1 cellular context compared by ENCODE assay signal in the genomic region with DNA sequence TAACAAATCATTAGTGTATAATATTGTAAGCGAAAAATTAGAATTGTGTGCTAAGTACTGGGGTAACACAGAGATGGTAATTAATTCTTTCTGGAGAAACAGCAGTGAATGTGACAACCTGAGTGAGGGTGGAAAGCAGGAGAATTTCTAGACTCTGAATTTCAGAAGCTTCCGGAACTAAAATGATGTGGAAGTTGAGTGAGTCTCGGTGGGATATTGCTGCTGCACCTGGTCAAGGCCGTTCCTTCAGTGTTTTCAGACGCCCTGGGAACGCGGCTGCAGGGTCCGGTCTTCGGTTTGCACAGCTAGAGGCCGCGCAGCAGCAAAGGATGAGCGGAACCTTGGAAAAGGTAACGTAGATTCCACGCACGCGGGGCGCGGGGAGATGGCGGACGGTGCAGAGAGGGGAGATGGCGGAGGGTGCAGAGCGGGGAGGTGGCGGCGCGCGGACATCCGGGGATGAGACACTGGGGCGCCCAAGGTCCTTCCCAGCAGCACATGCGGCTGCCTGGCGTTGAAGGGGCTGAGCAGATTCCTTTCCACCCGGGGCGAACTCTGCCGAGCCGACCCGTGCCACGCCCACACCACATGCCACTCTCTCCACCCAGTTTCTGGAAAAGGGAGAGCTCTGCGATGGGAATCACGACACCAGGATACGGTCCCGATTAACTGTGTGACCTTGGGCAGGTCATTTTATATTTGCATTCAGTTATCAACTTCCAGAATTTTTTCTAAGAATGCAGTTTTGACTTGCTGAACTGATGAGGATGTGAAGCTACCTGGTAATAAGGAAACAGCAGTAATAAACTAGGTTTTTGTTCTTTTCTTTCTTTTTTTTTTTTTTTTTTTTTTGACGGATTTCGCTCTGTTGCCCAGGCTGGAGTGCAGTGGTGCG.
TF ChIP-seq lines count a peak whose summit lies in the region.

A gene (plus strand): TSS at position 232 of the 895 bp plus-strand sequence. CDS start 98 bp downstream, at position 330.

TF ChIP-seq in HepG2, 621 proteins besides CTCF, POLR2A, EP300 and RAD21 (continued from another document and continues in another):
- TF ChIP-seq, protein P1, sequence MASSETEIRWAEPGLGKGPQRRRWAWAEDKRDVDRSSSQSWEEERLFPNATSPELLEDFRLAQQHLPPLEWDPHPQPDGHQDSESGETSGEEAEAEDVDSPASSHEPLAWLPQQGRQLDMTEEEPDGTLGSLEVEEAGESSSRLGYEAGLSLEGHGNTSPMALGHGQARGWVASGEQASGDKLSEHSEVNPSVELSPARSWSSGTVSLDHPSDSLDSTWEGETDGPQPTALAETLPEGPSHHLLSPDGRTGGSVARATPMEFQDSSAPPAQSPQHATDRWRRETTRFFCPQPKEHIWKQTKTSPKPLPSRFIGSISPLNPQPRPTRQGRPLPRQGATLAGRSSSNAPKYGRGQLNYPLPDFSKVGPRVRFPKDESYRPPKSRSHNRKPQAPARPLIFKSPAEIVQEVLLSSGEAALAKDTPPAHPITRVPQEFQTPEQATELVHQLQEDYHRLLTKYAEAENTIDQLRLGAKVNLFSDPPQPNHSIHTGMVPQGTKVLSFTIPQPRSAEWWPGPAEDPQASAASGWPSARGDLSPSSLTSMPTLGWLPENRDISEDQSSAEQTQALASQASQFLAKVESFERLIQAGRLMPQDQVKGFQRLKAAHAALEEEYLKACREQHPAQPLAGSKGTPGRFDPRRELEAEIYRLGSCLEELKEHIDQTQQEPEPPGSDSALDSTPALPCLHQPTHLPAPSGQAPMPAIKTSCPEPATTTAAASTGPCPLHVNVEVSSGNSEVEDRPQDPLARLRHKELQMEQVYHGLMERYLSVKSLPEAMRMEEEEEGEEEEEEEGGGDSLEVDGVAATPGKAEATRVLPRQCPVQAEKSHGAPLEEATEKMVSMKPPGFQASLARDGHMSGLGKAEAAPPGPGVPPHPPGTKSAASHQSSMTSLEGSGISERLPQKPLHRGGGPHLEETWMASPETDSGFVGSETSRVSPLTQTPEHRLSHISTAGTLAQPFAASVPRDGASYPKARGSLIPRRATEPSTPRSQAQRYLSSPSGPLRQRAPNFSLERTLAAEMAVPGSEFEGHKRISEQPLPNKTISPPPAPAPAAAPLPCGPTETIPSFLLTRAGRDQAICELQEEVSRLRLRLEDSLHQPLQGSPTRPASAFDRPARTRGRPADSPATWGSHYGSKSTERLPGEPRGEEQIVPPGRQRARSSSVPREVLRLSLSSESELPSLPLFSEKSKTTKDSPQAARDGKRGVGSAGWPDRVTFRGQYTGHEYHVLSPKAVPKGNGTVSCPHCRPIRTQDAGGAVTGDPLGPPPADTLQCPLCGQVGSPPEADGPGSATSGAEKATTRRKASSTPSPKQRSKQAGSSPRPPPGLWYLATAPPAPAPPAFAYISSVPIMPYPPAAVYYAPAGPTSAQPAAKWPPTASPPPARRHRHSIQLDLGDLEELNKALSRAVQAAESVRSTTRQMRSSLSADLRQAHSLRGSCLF (CRISPR knock-in tag; IDR thresholded peaks at IDR 0.05; ENCODE audit: borderline replicate concordance): 0 out of 2 replicates have a peak, but pooled peaks have one; percentile 38
- TF ChIP-seq ZNF746 (CRISPR knock-in tag; IDR thresholded peaks at IDR 0.05) (peak; percentile 53), ZNF510 (CRISPR knock-in tag; IDR thresholded peaks at IDR 0.05; ENCODE audit: low read depth) (no peak), ZNF607 (CRISPR knock-in tag; IDR thresholded peaks at IDR 0.05; ENCODE audit: borderline replicate concordance) (peak; percentile 91; the same call in 1 of the 2 replicates), TAF15 (IDR thresholded peaks at IDR 0.05; ENCODE audit: low read depth, low read length, poor library complexity, severe bottlenecking) (peak; percentile 38), ZNF83 (CRISPR knock-in tag; IDR thresholded peaks at IDR 0.05; ENCODE audit: borderline replicate concordance) (no peak), ZNF761 (CRISPR knock-in tag; conservative IDR thresholded peaks at IDR 0.05) (peak; percentile 84; the same call in 1 of the 2 replicates), SP5 (CRISPR knock-in tag; IDR thresholded peaks at IDR 0.05; ENCODE audit: borderline replicate concordance, low read depth) (peak; percentile 82), ZFP36L1 (CRISPR knock-in tag; IDR thresholded peaks at IDR 0.05) (no peak), NFKBIZ (CRISPR knock-in tag; IDR thresholded peaks at IDR 0.05) (no peak), AGO1 (IDR thresholded peaks at IDR 0.05; ENCODE audit: low read depth, low read length, poor library complexity, severe bottlenecking) (peak; percentile 30), ZNF629 (CRISPR knock-in tag; conservative IDR thresholded peaks at IDR 0.05) (0 out of 2 replicates have a peak, but pooled peaks have one; percentile 23), ZNF883 (CRISPR knock-in tag; IDR thresholded peaks at IDR 0.05; ENCODE audit: not compliant biosample characterization) (peak; percentile 80), KLF12 (CRISPR knock-in tag; IDR thresholded peaks at IDR 0.05; ENCODE audit: borderline replicate concordance) (0 out of 2 replicates have a peak, but pooled peaks have one; percentile 81), CREM (IDR thresholded peaks at IDR 0.05) (peak; percentile 75), CREM (CRISPR knock-in tag; IDR thresholded peaks at IDR 0.05) (no peak), RBM39 (IDR thresholded peaks at IDR 0.05; ENCODE audit: low read depth, low read length, poor library complexity, severe bottlenecking) (no peak), ZNF768 (CRISPR knock-in tag; IDR thresholded peaks at IDR 0.05) (peak; percentile 82), ZNF282 (IDR thresholded peaks at IDR 0.05; ENCODE audit: partially characterized antibody) (no peak), POLR2G (IDR thresholded peaks at IDR 0.05; ENCODE audit: low read depth, low read length) (peak; percentile 93), HOXA5 (CRISPR knock-in tag; IDR thresholded peaks at IDR 0.05) (peak; percentile 58; the same call in 1 of the 2 replicates), ZNF205 (CRISPR knock-in tag; IDR thresholded peaks at IDR 0.05) (0 out of 2 replicates have a peak, but pooled peaks have one; percentile 42)
- TF ChIP-seq, protein P2, sequence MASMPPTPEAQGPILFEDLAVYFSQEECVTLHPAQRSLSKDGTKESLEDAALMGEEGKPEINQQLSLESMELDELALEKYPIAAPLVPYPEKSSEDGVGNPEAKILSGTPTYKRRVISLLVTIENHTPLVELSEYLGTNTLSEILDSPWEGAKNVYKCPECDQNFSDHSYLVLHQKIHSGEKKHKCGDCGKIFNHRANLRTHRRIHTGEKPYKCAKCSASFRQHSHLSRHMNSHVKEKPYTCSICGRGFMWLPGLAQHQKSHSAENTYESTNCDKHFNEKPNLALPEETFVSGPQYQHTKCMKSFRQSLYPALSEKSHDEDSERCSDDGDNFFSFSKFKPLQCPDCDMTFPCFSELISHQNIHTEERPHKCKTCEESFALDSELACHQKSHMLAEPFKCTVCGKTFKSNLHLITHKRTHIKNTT (CRISPR knock-in tag; IDR thresholded peaks at IDR 0.05): no peak
- TF ChIP-seq, protein P3, sequence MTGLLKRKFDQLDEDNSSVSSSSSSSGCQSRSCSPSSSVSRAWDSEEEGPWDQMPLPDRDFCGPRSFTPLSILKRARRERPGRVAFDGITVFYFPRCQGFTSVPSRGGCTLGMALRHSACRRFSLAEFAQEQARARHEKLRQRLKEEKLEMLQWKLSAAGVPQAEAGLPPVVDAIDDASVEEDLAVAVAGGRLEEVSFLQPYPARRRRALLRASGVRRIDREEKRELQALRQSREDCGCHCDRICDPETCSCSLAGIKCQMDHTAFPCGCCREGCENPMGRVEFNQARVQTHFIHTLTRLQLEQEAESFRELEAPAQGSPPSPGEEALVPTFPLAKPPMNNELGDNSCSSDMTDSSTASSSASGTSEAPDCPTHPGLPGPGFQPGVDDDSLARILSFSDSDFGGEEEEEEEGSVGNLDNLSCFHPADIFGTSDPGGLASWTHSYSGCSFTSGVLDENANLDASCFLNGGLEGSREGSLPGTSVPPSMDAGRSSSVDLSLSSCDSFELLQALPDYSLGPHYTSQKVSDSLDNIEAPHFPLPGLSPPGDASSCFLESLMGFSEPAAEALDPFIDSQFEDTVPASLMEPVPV (CRISPR knock-in tag; IDR thresholded peaks at IDR 0.05): peak; percentile 83
- TF ChIP-seq, protein P4, sequence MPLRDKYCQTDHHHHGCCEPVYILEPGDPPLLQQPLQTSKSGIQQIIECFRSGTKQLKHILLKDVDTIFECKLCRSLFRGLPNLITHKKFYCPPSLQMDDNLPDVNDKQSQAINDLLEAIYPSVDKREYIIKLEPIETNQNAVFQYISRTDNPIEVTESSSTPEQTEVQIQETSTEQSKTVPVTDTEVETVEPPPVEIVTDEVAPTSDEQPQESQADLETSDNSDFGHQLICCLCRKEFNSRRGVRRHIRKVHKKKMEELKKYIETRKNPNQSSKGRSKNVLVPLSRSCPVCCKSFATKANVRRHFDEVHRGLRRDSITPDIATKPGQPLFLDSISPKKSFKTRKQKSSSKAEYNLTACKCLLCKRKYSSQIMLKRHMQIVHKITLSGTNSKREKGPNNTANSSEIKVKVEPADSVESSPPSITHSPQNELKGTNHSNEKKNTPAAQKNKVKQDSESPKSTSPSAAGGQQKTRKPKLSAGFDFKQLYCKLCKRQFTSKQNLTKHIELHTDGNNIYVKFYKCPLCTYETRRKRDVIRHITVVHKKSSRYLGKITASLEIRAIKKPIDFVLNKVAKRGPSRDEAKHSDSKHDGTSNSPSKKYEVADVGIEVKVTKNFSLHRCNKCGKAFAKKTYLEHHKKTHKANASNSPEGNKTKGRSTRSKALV (CRISPR knock-in tag; IDR thresholded peaks at IDR 0.05): no peak
- TF ChIP-seq, protein P5, sequence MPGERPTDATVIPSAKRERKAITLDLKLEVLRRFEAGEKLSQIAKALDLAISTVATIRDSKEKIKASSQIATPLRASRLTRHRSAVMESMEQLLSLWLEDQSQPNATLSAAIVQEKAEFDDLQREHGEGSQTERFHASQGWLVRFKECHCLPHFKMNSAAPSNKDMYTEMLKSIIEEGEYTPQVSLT (CRISPR knock-in tag; IDR thresholded peaks at IDR 0.05; ENCODE audit: borderline replicate concordance, low read depth): no peak
- TF ChIP-seq, protein P6, sequence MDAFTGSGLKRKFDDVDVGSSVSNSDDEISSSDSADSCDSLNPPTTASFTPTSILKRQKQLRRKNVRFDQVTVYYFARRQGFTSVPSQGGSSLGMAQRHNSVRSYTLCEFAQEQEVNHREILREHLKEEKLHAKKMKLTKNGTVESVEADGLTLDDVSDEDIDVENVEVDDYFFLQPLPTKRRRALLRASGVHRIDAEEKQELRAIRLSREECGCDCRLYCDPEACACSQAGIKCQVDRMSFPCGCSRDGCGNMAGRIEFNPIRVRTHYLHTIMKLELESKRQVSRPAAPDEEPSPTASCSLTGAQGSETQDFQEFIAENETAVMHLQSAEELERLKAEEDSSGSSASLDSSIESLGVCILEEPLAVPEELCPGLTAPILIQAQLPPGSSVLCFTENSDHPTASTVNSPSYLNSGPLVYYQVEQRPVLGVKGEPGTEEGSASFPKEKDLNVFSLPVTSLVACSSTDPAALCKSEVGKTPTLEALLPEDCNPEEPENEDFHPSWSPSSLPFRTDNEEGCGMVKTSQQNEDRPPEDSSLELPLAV (CRISPR knock-in tag; conservative IDR thresholded peaks at IDR 0.05; ENCODE audit: low read depth): no peak
- TF ChIP-seq, protein P7, sequence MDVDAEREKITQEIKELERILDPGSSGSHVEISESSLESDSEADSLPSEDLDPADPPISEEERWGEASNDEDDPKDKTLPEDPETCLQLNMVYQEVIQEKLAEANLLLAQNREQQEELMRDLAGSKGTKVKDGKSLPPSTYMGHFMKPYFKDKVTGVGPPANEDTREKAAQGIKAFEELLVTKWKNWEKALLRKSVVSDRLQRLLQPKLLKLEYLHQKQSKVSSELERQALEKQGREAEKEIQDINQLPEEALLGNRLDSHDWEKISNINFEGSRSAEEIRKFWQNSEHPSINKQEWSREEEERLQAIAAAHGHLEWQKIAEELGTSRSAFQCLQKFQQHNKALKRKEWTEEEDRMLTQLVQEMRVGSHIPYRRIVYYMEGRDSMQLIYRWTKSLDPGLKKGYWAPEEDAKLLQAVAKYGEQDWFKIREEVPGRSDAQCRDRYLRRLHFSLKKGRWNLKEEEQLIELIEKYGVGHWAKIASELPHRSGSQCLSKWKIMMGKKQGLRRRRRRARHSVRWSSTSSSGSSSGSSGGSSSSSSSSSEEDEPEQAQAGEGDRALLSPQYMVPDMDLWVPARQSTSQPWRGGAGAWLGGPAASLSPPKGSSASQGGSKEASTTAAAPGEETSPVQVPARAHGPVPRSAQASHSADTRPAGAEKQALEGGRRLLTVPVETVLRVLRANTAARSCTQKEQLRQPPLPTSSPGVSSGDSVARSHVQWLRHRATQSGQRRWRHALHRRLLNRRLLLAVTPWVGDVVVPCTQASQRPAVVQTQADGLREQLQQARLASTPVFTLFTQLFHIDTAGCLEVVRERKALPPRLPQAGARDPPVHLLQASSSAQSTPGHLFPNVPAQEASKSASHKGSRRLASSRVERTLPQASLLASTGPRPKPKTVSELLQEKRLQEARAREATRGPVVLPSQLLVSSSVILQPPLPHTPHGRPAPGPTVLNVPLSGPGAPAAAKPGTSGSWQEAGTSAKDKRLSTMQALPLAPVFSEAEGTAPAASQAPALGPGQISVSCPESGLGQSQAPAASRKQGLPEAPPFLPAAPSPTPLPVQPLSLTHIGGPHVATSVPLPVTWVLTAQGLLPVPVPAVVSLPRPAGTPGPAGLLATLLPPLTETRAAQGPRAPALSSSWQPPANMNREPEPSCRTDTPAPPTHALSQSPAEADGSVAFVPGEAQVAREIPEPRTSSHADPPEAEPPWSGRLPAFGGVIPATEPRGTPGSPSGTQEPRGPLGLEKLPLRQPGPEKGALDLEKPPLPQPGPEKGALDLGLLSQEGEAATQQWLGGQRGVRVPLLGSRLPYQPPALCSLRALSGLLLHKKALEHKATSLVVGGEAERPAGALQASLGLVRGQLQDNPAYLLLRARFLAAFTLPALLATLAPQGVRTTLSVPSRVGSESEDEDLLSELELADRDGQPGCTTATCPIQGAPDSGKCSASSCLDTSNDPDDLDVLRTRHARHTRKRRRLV (CRISPR knock-in tag; IDR thresholded peaks at IDR 0.05): no peak
- TF ChIP-seq, protein P8, sequence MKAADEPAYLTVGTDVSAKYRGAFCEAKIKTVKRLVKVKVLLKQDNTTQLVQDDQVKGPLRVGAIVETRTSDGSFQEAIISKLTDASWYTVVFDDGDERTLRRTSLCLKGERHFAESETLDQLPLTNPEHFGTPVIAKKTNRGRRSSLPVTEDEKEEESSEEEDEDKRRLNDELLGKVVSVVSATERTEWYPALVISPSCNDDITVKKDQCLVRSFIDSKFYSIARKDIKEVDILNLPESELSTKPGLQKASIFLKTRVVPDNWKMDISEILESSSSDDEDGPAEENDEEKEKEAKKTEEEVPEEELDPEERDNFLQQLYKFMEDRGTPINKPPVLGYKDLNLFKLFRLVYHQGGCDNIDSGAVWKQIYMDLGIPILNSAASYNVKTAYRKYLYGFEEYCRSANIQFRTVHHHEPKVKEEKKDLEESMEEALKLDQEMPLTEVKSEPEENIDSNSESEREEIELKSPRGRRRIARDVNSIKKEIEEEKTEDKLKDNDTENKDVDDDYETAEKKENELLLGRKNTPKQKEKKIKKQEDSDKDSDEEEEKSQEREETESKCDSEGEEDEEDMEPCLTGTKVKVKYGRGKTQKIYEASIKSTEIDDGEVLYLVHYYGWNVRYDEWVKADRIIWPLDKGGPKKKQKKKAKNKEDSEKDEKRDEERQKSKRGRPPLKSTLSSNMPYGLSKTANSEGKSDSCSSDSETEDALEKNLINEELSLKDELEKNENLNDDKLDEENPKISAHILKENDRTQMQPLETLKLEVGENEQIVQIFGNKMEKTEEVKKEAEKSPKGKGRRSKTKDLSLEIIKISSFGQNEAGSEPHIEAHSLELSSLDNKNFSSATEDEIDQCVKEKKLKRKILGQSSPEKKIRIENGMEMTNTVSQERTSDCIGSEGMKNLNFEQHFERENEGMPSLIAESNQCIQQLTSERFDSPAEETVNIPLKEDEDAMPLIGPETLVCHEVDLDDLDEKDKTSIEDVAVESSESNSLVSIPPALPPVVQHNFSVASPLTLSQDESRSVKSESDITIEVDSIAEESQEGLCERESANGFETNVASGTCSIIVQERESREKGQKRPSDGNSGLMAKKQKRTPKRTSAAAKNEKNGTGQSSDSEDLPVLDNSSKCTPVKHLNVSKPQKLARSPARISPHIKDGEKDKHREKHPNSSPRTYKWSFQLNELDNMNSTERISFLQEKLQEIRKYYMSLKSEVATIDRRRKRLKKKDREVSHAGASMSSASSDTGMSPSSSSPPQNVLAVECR (CRISPR knock-in tag; IDR thresholded peaks at IDR 0.05; ENCODE audit: borderline replicate concordance): peak; percentile 87
